Comparison of ENCODE assay signal across 24 cellular contexts in genomic region chr1:173948594-173948993, GRCh38. TPM values are rescaled to one million over a fixed set of nuclear protein-coding genes. Genes with fewer than 3 reads are reported as not detected.
DNase-seq lines count a peak whose midpoint lies in the region; ATAC-seq, FAIRE-seq and TF ChIP-seq lines count a peak whose summit lies in the region.
"Had no signal": no experiment of that assay in that cellular context is flagged by ENCODE, and none has a peak within 500 bp of the region (broad histone marks: within the 10 kb centered on the region; RNA-seq: fewer than 3 reads in every experiment).

No MANE protein-coding gene starts in this region.

- TF ChIP-seq CTCF in HepG2 (CRISPR knock-in tag; IDR thresholded peaks at IDR 0.05) (no peak), right lobe of liver (IDR thresholded peaks at IDR 0.05) (no peak), K562 (IDR thresholded peaks at IDR 0.05 in 2 of 3, conservative IDR thresholded peaks at IDR 0.05 in 1 of 3; ENCODE audit: insufficient read depth in 2 of 3, low read depth in 1 of 3, low read length in 3 of 3) (no peak)

- intact Hi-C loops in HepG2 (cut with micrococcal nuclease; ENCODE audit: unreplicated experiment) = no loop called here
- intact Hi-C loops in right lobe of liver (cut with DNase I) = no loop called here
- intact Hi-C loops in K562 (cut with micrococcal nuclease) = no loop called here

- no peak for DNase-seq in HepG2 (ENCODE audit: low spot score)
- DNase-seq in right lobe of liver = no peak
- DNase-seq in K562 (ENCODE audit: extremely low read depth in 1 of 4, low spot score in 3 of 4) = no peak
- DNase-seq in COR-L47 (lab: John Stamatoyannopoulos, UW) = no peak
- DNase-seq in middle frontal gyrus (ENCODE audit: extremely low spot score, low spot score) = no peak
- DNase-seq: 8988T; ACHN; BE2C; C1 segment of cervical spinal cord; Caco-2; Calu3; CD4-positive, alpha-beta memory T cell; CD4-positive, CD25-positive, alpha-beta regulatory T cell; CD8-positive, alpha-beta memory T cell; DMS79 treated with DMSO at 0.1 percent for 48 hours; GF-D8 had no signal

- POLR2A ChIA-PET in HepG2 (lab: Yijun Ruan, JAX) (no interaction called here), K562 (lab: Yijun Ruan, JAX) (no interaction called here)

- 99% methylated on average over 4 of the region's 4 CpGs for WGBS in HepG2 (ENCODE audit: low lambda C conversion rate)
- 95% methylated on average over 4 of the region's 4 CpGs for WGBS in right lobe of liver (ENCODE audit: insufficient coverage, low coverage, low lambda C conversion rate, missing lambda C conversion rate)
- 97% methylated on average over 4 of the region's 4 CpGs for WGBS in K562 (ENCODE audit: insufficient coverage, low coverage, missing lambda C conversion rate)

- H3K4me3 ChIP-seq in HepG2 (replicated peaks in 1 of 3; ENCODE audit: insufficient read depth in 1 of 3, low read depth in 2 of 3, low read length in 3 of 3) (no peak overlapping the region), right lobe of liver (no peak overlapping the region), K562 (no peak overlapping the region)
- H3K4me3 ChIP-seq: BLaER1 had no signal

- no peaks in the 10 kb centered on the region for H3K9me3 ChIP-seq in HepG2 (ENCODE audit: low read length)
- no peaks in the 10 kb centered on the region for H3K9me3 ChIP-seq in right lobe of liver
- H3K9me3 ChIP-seq in K562 (replicated peaks; ENCODE audit: control insufficient read depth, insufficient read depth, low read depth, low read length) = no peaks in the 10 kb centered on the region
- H3K9me3 ChIP-seq: BE2C, BLaER1, Caco-2 had no signal

- CTCF ChIA-PET in HepG2 (lab: Yijun Ruan, JAX; ENCODE audit: low intra/inter-chr PET ratio, low total read pairs) (no interaction called here), K562 (lab: Yijun Ruan, JAX; ENCODE audit: low intra/inter-chr PET ratio) (interaction anchor here (0.7 kb wide), 1 partner anchor 18 kb away, joined by 5 read pairs; no protein-coding TSS in a partner anchor)

- H3K27ac ChIP-seq in HepG2 (ENCODE audit: extremely low read length, insufficient read depth, low read length) (no peak overlapping the region), right lobe of liver (no peak overlapping the region), K562 (ENCODE audit: extremely low read depth, low read depth, low read length) (no peak overlapping the region)
- H3K27ac ChIP-seq: BLaER1 had no signal

- ATAC-seq in HepG2 (no peak), right lobe of liver (no peak), K562 (no peak)

- H3K4me2 ChIP-seq in HepG2 (ENCODE audit: low read depth, low read length) = no peak overlapping the region
- H3K4me2 ChIP-seq in K562 (ENCODE audit: insufficient read depth, low read length) = no peak overlapping the region
- H3K4me2 ChIP-seq: BLaER1 had no signal

- no peaks in the 10 kb centered on the region for H4K20me1 ChIP-seq in HepG2 (ENCODE audit: insufficient read depth, low read length)
- H4K20me1 ChIP-seq in K562 (replicated peaks; ENCODE audit: control insufficient read depth, insufficient read depth, low read length) = no peaks in the 10 kb centered on the region

- in situ Hi-C loops in HepG2 (cut with HindIII; ENCODE audit: extremely low pct_ligation_motif_present, low pct_unique_long_range_greater_than_20kb) = no loop called here
- in situ Hi-C loops in K562 (cut with MboI) = no loop called here

- no peaks in the 10 kb centered on the region for H3K4me1 ChIP-seq in HepG2 (ENCODE audit: insufficient read depth, low read length)
- H3K4me1 ChIP-seq in right lobe of liver = no peaks in the 10 kb centered on the region
- no peaks in the 10 kb centered on the region for H3K4me1 ChIP-seq in K562 (replicated peaks in 1 of 2; ENCODE audit: control insufficient read depth in 2 of 2, insufficient read depth in 2 of 2, low read length in 2 of 2)
- H3K4me1 ChIP-seq: BE2C, BLaER1, Caco-2 had no signal

- TF ChIP-seq POLR2A in HepG2 (IDR thresholded peaks at IDR 0.05; ENCODE audit: insufficient read depth in 1 of 2, low read depth in 2 of 2, low read length in 2 of 2) (no peak), right lobe of liver (IDR thresholded peaks at IDR 0.05) (no peak), K562 (conservative IDR thresholded peaks at IDR 0.05) (no peak)

- H2AFZ ChIP-seq in HepG2 (ENCODE audit: low read length) (no peak overlapping the region), K562 (ENCODE audit: low read depth, low read length) (no peak overlapping the region)

- TF ChIP-seq RAD21 in HepG2 (CRISPR knock-in tag; IDR thresholded peaks at IDR 0.05) (no peak), K562 (CRISPR knock-in tag; conservative IDR thresholded peaks at IDR 0.05 in 1 of 2, IDR thresholded peaks at IDR 0.05 in 1 of 2) (no peak)

- H3K79me2 ChIP-seq in HepG2 (ENCODE audit: insufficient read depth, low read length) (no peaks in the 10 kb centered on the region), K562 (ENCODE audit: control insufficient read depth, insufficient read depth, low read length) (no peaks in the 10 kb centered on the region)

- BruUV-seq in HepG2 (replicated peaks; lab: Mats Ljungman, UMichigan) (no TSS peak), K562 (replicated peaks; lab: Mats Ljungman, UMichigan) (no TSS peak)

- FAIRE-seq in HepG2 (lab: Jason Lieb, UNC) = no peak
- no peak for FAIRE-seq in K562 (lab: Jason Lieb, UNC)
- FAIRE-seq: A204.1, D721Med, G401.6, GM12891, GM19239 had no signal

- H3K9me1 ChIP-seq in K562 (ENCODE audit: control insufficient read depth, insufficient read depth, low read length) = no peaks in the 10 kb centered on the region

- TF ChIP-seq EP300 in HepG2 (IDR thresholded peaks at IDR 0.05; ENCODE audit: low read depth in 2 of 2, low read length in 2 of 2) = no peak
- no peak for TF ChIP-seq EP300 in HepG2 (CRISPR knock-in tag; IDR thresholded peaks at IDR 0.05; ENCODE audit: borderline replicate concordance)
- no peak for TF ChIP-seq EP300 in K562 (IDR thresholded peaks at IDR 0.05; ENCODE audit: low read length)

- H3K27me3 ChIP-seq in HepG2 (ENCODE audit: control insufficient read depth in 1 of 2, insufficient read depth in 2 of 2, low read length in 2 of 2) (no peaks in the 10 kb centered on the region), right lobe of liver (no peaks in the 10 kb centered on the region), K562 (ENCODE audit: control insufficient read depth in 2 of 2, insufficient read depth in 2 of 2, low read length in 2 of 2) (no peaks in the 10 kb centered on the region)
- H3K27me3 ChIP-seq: BE2C, BLaER1 had no signal

- H3K36me3 ChIP-seq in HepG2 (replicated peaks in 1 of 2; ENCODE audit: control insufficient read depth in 1 of 2, insufficient read depth in 2 of 2, low read length in 2 of 2) = peaks cover 7 to 69% of the 10 kb centered on the region in 2 experiments; a peak in 4 of 5 replicates
- H3K36me3 ChIP-seq in right lobe of liver = peaks cover 0 to 78% (median 21%) of the 10 kb centered on the region in 4 donors
- peaks cover 92% of the 10 kb centered on the region for H3K36me3 ChIP-seq in K562 (ENCODE audit: control insufficient read depth, insufficient read depth, low read length)

- H3K9ac ChIP-seq in HepG2 (ENCODE audit: insufficient read depth, low read depth, low read length) (no peak overlapping the region), K562 (ENCODE audit: insufficient read depth in 1 of 2, low read depth in 2 of 2, low read length in 2 of 2) (no peak overlapping the region)
- H3K9ac ChIP-seq: BLaER1 had no signal

RNA-seq across cellular contexts. Expression of gene SERPINC1, which starts 31.5 kb away (rescaled TPM):
- 107 and 205 TPM in 2 replicates for total RNA-seq in HepG2 (2016; rRNA removed; fragmentation: Illumina TruSeq; extraction: Trizol)
- 28.3 and 30.3 TPM in 2 replicates for total RNA-seq in HepG2 (2016; cell fraction: cytosol; rRNA removed; fragmentation: Illumina TruSeq; extraction: Trizol; ENCODE audit: low read depth)
- 108 and 201 TPM in 2 replicates for total RNA-seq in HepG2 (2016; cell fraction: insoluble cytoplasmic fraction; rRNA removed; fragmentation: Illumina TruSeq; extraction: Trizol)
- 48.9 and 54.3 TPM in 2 replicates for total RNA-seq in HepG2 (2016; cell fraction: membrane; rRNA removed; fragmentation: Illumina TruSeq; extraction: Trizol)
- total RNA-seq in HepG2 (2016; cell fraction: nucleus; rRNA removed; fragmentation: Illumina TruSeq; extraction: Trizol) = 132 and 161 TPM in 2 replicates
- polyA plus RNA-seq in HepG2 (2011; rRNA removed) = 142 and 156 TPM in 2 replicates
- 97.8 and 129 TPM in 2 replicates for polyA plus RNA-seq in HepG2 (2011; cell fraction: cytosol; rRNA removed)
- polyA plus RNA-seq in HepG2 (2011; cell fraction: nucleus; rRNA removed) = 61.6 and 79.0 TPM in 2 replicates
- 101 and 161 TPM in 2 replicates for polyA plus RNA-seq in HepG2 (2012)
- polyA plus RNA-seq in HepG2 (2016; cell fraction: cytosol; fragmentation: Illumina TruSeq; extraction: Trizol; ENCODE audit: low read depth) = 35.4 and 37.9 TPM in 2 replicates
- 101 and 108 TPM in 2 replicates for polyA plus RNA-seq in HepG2 (2016; cell fraction: insoluble cytoplasmic fraction; fragmentation: Illumina TruSeq; extraction: Trizol; ENCODE audit: low read depth)
- polyA plus RNA-seq in HepG2 (2016; cell fraction: membrane; fragmentation: Illumina TruSeq; extraction: Trizol; ENCODE audit: low read depth) = 43.2 and 51.7 TPM in 2 replicates
- 186 and 191 TPM in 2 replicates for polyA plus RNA-seq in HepG2 (2016; cell fraction: nucleus; fragmentation: Illumina TruSeq; extraction: Trizol; ENCODE audit: insufficient read depth, low read depth)
- polyA minus RNA-seq in HepG2 (2011; rRNA and poly(A)+ RNA removed; ENCODE audit: low replicate concordance) = 66.3 TPM in 1 of 2 replicates, not detected in the other
- polyA minus RNA-seq in HepG2 (2011; cell fraction: cytosol; rRNA and poly(A)+ RNA removed) = 34.2 and 44.7 TPM in 2 replicates
- 32.8 and 42.0 TPM in 2 replicates for polyA minus RNA-seq in HepG2 (2011; cell fraction: nucleus; rRNA and poly(A)+ RNA removed)
- 1,000 to 10,000 TPM; 1,325 to 2,875 (median 2,199) TPM for total RNA-seq in right lobe of liver
- total RNA-seq in K562 (2011; cell fraction: chromatin; rRNA removed; ENCODE audit: low replicate concordance) = 0.30 TPM in 1 of 2 replicates, not detected in the other
- total RNA-seq in K562 (2011; cell fraction: nucleolus; rRNA removed) = 0.33 and 0.39 TPM in 2 replicates
- total RNA-seq in K562 (2011; cell fraction: nucleoplasm; rRNA removed) = 0.59 TPM in 1 of 2 replicates, not detected in the other
- 0.20 and 0.50 TPM in 2 replicates for total RNA-seq in K562 (2014; rRNA removed)
- total RNA-seq in K562 (2014; rRNA removed; fragmentation: Illumina TruSeq; extraction: Trizol) = 0.25 and 0.38 TPM in 2 replicates
- total RNA-seq in K562 (2015; rRNA removed; fragmentation: Illumina TruSeq; extraction: Trizol) = 1.2 and 1.6 TPM in 2 replicates
- 0.62 and 1.1 TPM in 2 replicates for total RNA-seq in K562 (2021)
- 0.07 and 0.45 TPM in 2 replicates for polyA plus RNA-seq in K562 (2011; rRNA removed)
- 0.10 TPM in 1 of 2 replicates, not detected in the other for polyA plus RNA-seq in K562 (2011; cell fraction: cytosol; rRNA removed)
- polyA plus RNA-seq in K562 (2011; cell fraction: nucleus; rRNA removed) = 0.21 and 0.49 TPM in 2 replicates
- polyA plus RNA-seq in K562 (2012) = 0.35 and 27.1 TPM in 2 replicates
- polyA plus RNA-seq in K562 (2014; fragmentation: Illumina TruSeq; extraction: Trizol) = 0.58 and 0.77 TPM in 2 replicates
- polyA plus RNA-seq in K562 (2014; fragmentation: Nextera tagmentation; extraction: Ambion mirVana) = under 1 TPM; 0.35 to 0.67 TPM
- polyA plus RNA-seq in K562 (2014; rRNA removed) = 0.50 TPM in 1 of 2 replicates, not detected in the other
- 0.11 and 0.33 TPM in 2 replicates for polyA minus RNA-seq in K562 (2011; rRNA and poly(A)+ RNA removed)
- not detected in 2 replicates for polyA minus RNA-seq in K562 (2011; cell fraction: cytosol; rRNA and poly(A)+ RNA removed)
- polyA minus RNA-seq in K562 (2011; cell fraction: nucleus; rRNA and poly(A)+ RNA removed) = 0.33 TPM in 1 of 2 replicates, not detected in the other
- total RNA-seq: A673; CD4-positive, alpha-beta memory T cell; CD4-positive, CD25-positive, alpha-beta regulatory T cell; CD8-positive, alpha-beta memory T cell had no signal
- polyA plus RNA-seq: CD14-positive monocyte; CD4-positive, alpha-beta memory T cell; CD4-positive, CD25-positive, alpha-beta regulatory T cell; CD8-positive, alpha-beta memory T cell had no signal

Comparison
In these comparisons a context has a peak if more than half of its experiments do, and no peak if none do; other contexts are left out.
1. RNA of gene SERPINC1, which starts 31.5 kb away (total RNA-seq): 1,325 to 2,875 TPM in right lobe of liver and 28.3 to 205 TPM in HepG2; 0.20 to 1.6 TPM in K562; every median in the first group is over 10 times any median in the second.
2. Of the 241 proteins assayed by ChIP-seq in both HepG2 and K562: peak only in HepG2: none; only in K562: none; in both: ZNF121; in neither: 240.